Comparison of ENCODE assay signal across 11 cellular contexts in the genomic region with DNA sequence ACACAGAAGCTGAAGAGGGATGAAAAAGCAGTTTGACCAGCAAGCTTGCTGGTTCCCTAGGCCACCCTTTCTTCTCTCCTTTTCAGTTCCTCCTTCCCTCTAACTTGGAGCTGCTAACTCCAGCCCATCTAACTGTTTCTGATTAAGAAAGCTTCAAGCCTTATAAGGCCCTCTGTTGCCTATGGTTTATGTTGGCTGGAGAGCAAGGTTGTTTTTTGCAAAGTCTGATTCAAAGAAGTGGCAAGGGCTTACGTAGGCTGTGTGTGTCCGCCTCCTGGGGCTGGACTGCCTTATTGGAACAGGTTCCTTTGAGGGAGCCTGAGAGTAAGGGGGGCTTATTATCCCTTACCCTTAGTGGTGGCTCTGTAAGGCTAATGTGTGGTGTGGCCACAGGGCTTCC. TPM values are rescaled to one million over a fixed set of nuclear protein-coding genes. Genes with fewer than 3 reads are reported as not detected.
DNase-seq lines count a peak whose midpoint lies in the region; ATAC-seq and TF ChIP-seq lines count a peak whose summit lies in the region.
"Had no signal": no experiment of that assay in that cellular context is flagged by ENCODE, and none has a peak within 500 bp of the region (broad histone marks: within the 10 kb centered on the region; RNA-seq: fewer than 3 reads in every experiment).

No MANE protein-coding gene starts in this region.

- H3K36me3 ChIP-seq in endodermal cell (ENCODE audit: control insufficient read depth, insufficient read depth, low read length), result no peaks in the 10 kb centered on the region
- H3K36me3 ChIP-seq in sigmoid colon, result no peaks in the 10 kb centered on the region

- peak; percentile 21 for DNase-seq in G401 (ENCODE audit: low spot score)
- peak; percentile 32 for DNase-seq in NB4 (ENCODE audit: low read depth)
- DNase-seq in endodermal cell, result peak; percentile 48
- peak; percentile 92 for DNase-seq in sigmoid colon
- no peak for DNase-seq in mesothelial cell of epicardium (ENCODE audit: low spot score in 2 of 2, unreplicated experiment in 2 of 2)
- DNase-seq in RKO (ENCODE audit: low spot score), result no peak
- DNase-seq: activated CD4-positive, alpha-beta T cell treated with anti-CD3 and anti-CD28 coated beads, Interleukin-2, amount 50 U/mL, for 48 hours; CD8-positive, alpha-beta T cell; NCI-H1436 treated with DMSO at 0.1 percent for 48 hours had no signal

- H3K27me3 ChIP-seq in endodermal cell (ENCODE audit: control insufficient read depth, insufficient read depth, low read length, poor library complexity, severe bottlenecking) (peaks cover 9% of the 10 kb centered on the region), sigmoid colon (no peaks in the 10 kb centered on the region)

- H3K4me1 ChIP-seq in endodermal cell (ENCODE audit: control insufficient read depth, insufficient read depth, low read length) (peaks cover 11% of the 10 kb centered on the region), sigmoid colon (peaks cover 0 to 98% (median 87%) of the 10 kb centered on the region in 4 donors)

- H3K27ac ChIP-seq in endodermal cell (ENCODE audit: low read depth, low read length) (no peak overlapping the region), sigmoid colon (peak overlapping the region; percentile 88 to 98 (median 96))

- no peak for TF ChIP-seq POLR2A in NB4 (IDR thresholded peaks at IDR 0.05; ENCODE audit: extremely low read depth, insufficient read length)
- TF ChIP-seq POLR2A in sigmoid colon (IDR thresholded peaks at IDR 0.05), result peak in 1 of 2 donors; percentile 29

- H3K4me1 Mint-ChIP-seq in endodermal cell (peaks cover 49% of the 10 kb centered on the region), mesothelial cell of epicardium (peaks cover 18% of the 10 kb centered on the region)

- TF ChIP-seq EP300 in sigmoid colon (IDR thresholded peaks at IDR 0.05), result peak; percentile 68 to 84 (median 82)

- TF ChIP-seq CTCF in NB4 (IDR thresholded peaks at IDR 0.05; ENCODE audit: low read depth, low read length) (no peak), endodermal cell (conservative IDR thresholded peaks at IDR 0.05) (no peak), sigmoid colon (IDR thresholded peaks at IDR 0.05) (no peak), mesothelial cell of epicardium (IDR thresholded peaks at IDR 0.05; ENCODE audit: unreplicated experiment) (no peak)

- WGBS in endodermal cell (ENCODE audit: insufficient coverage in 1 of 2, insufficient read length in 1 of 2), 2 experiments, result 88% methylated on average over 2 of the region's 2 CpGs; no CpG with 5 or more reads in 1 of the 2 experiments
- WGBS in sigmoid colon, 2 donors, result 69 to 70% methylated on average over 2 of the region's 2 CpGs

- H3K4me3 Mint-ChIP-seq in endodermal cell (no peak overlapping the region), mesothelial cell of epicardium (no peak overlapping the region)
- H3K4me3 Mint-ChIP-seq: CD8-positive, alpha-beta T cell had no signal

- intact Hi-C loops in sigmoid colon (cut with DNase I), result loop anchor here (10.0 kb wide), 1 partner anchor 257 kb away; the partner anchor contains the start of genes C17orf67 and DGKE

- in situ Hi-C loops in G401 (cut with HindIII; ENCODE audit: low sequenced_read_pairs), result no loop called here

- peaks cover 7% of the 10 kb centered on the region for H3K27me3 Mint-ChIP-seq in endodermal cell (ENCODE audit: insufficient read depth)
- no peaks in the 10 kb centered on the region for H3K27me3 Mint-ChIP-seq in mesothelial cell of epicardium (ENCODE audit: low read depth)

- no peak overlapping the region for H3K4me3 ChIP-seq in NB4 (ENCODE audit: low read depth, low read length)
- no peak overlapping the region for H3K4me3 ChIP-seq in endodermal cell (ENCODE audit: low read length)
- H3K4me3 ChIP-seq in sigmoid colon, result peak overlapping the region in 1 of 4 donors; percentile 3

- no peaks in the 10 kb centered on the region for H3K36me3 Mint-ChIP-seq in endodermal cell (ENCODE audit: low read depth)
- H3K36me3 Mint-ChIP-seq in mesothelial cell of epicardium, result no peaks in the 10 kb centered on the region

- no peak overlapping the region for H3K27ac Mint-ChIP-seq in endodermal cell
- H3K27ac Mint-ChIP-seq in mesothelial cell of epicardium, result no peak overlapping the region
- H3K27ac Mint-ChIP-seq: CD8-positive, alpha-beta T cell had no signal

- H3K9me3 ChIP-seq in endodermal cell (ENCODE audit: control insufficient read depth, low read length) (no peaks in the 10 kb centered on the region), sigmoid colon (no peaks in the 10 kb centered on the region)

- ATAC-seq in HG03045 (IDR thresholded peaks at IDR 0.05; ENCODE audit: unreplicated experiment) (no peak), GM21717 (IDR thresholded peaks at IDR 0.05; ENCODE audit: unreplicated experiment) (no peak)
- ATAC-seq: CD8-positive, alpha-beta T cell had no signal

- H3K9ac ChIP-seq in endodermal cell (ENCODE audit: extremely low read depth, low read length, poor library complexity, severe bottlenecking), result no peak overlapping the region

- H3K9me3 Mint-ChIP-seq in endodermal cell (no peaks in the 10 kb centered on the region), mesothelial cell of epicardium (no peaks in the 10 kb centered on the region)
- H3K9me3 Mint-ChIP-seq: CD8-positive, alpha-beta T cell had no signal

RNA-seq across cellular contexts. Expression of gene AKAP1, which starts 7.1 kb away (rescaled TPM):
- total RNA-seq in G401 (2014; rRNA removed; shearing (Covaris generic)), result 5.4 and 5.7 TPM in 2 replicates
- total RNA-seq in endodermal cell (10 to 100 TPM; 11.6 to 18.5 TPM), sigmoid colon (100 to 1,000 TPM in 3 of 4 donors, 10 to 100 TPM in 1; 78.9 to 126 (median 108) TPM), mesothelial cell of epicardium (26.4 to 30.7 TPM (median 27.5 TPM) in 3 replicates)
- 17.3 TPM for polyA plus RNA-seq in endodermal cell (2013, experiment 1 of 2)
- 12.7 TPM for polyA plus RNA-seq in endodermal cell (2013, experiment 2 of 2)
- 10 to 100 TPM; 12.7 to 75.3 (median 16.2) TPM for polyA plus RNA-seq in sigmoid colon

Comparison
In these comparisons a context has a peak if more than half of its experiments do, and no peak if none do; other contexts are left out.
1. DNase-seq: peak in G401 (single experiment), NB4 (single experiment), endodermal cell (single experiment) and sigmoid colon (single experiment); none in mesothelial cell of epicardium (0 of 2) and RKO (single experiment).